Comparison of ENCODE assay signal across 1 cellular context in the genomic region with DNA sequence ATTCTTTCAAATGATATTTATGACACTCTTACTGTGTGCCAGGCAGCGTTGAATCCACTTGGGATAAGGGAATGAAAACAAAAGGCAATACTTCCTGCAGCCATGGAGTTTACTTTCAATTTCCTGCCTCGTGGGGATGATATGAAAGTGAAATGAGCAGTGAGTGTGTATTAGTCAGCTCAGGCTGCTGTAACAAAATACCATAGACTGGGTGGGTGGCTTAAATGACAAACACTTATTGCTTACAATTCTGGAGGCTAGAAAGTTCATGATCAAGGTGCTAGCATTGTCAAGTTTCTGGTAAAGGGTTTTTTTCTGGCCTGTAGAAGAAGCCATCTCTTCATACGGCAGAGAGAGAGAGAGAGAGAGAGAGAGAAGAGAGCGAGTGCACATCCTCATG.
TF ChIP-seq lines count a peak whose summit lies in the region.

No MANE protein-coding gene starts in this region.

TF ChIP-seq in K562, 482 proteins besides CTCF, POLR2A, EP300 and RAD21:
- no peak for TF ChIP-seq POLR3G (IDR thresholded peaks at IDR 0.05; ENCODE audit: extremely low read depth, insufficient read length, insufficient replicate concordance)
- peak; percentile 80; the same call in 1 of the 2 replicates for TF ChIP-seq ZNF12 (CRISPR knock-in tag; IDR thresholded peaks at IDR 0.05)
TF ChIP-seq in K562: peak in this region for 1.
